ENCODE assay signal across 38 cellular contexts in genomic region chr12:40219760-40220159, GRCh38. TPM values are rescaled to one million over a fixed set of nuclear protein-coding genes. Genes with fewer than 3 reads are reported as not detected.
"Had no signal": no experiment of that assay in that cellular context is flagged by ENCODE, and none has a peak within 500 bp of the region (broad histone marks: within the 10 kb centered on the region; RNA-seq: fewer than 3 reads in every experiment).

No MANE protein-coding gene starts in this region.

- DNase-seq: activated B cell treated with CpG ODN at 0.5 μM for 24 hours; activated CD4-positive, alpha-beta memory T cell treated with anti-CD3 and anti-CD28 coated beads for 36 hours; activated CD4-positive, alpha-beta T cell treated with anti-CD3 and anti-CD28 coated beads for 4 hours; activated CD4-positive, alpha-beta T cell treated with anti-CD3 and anti-CD28 coated beads, Interleukin-2, amount 10 ng/mL, durations not matched to agents 24 days and 14 days; activated CD4-positive, alpha-beta T cell treated with anti-CD3 and anti-CD28 coated beads, Interleukin-2, amount 50 U/mL, for 1 hour; activated CD4-positive, alpha-beta T cell treated with anti-CD3 and anti-CD28 coated beads, Interleukin-2, amount 50 U/mL, for 4 hours; activated CD4-positive, CD25-positive, alpha-beta regulatory T cell treated with anti-CD3 and anti-CD28 coated beads, Interleukin-2, amount 50 U/mL, for 72 hours; activated CD8-positive, alpha-beta memory T cell treated with anti-CD3 and anti-CD28 coated beads, Interleukin-2, amount 50 U/mL, for 4 hours; activated CD8-positive, alpha-beta T cell treated with anti-CD3 and anti-CD28 coated beads for 36 hours; activated effector memory CD4-positive, alpha-beta T cell treated with anti-CD3 and anti-CD28 coated beads, Interleukin-2, amount 50 U/mL, for 16 hours; activated gamma-delta T cell treated with Interleukin-2 at 50 U/mL for 16 hours; activated naive CD4-positive, alpha-beta T cell treated with anti-CD3 and anti-CD28 coated beads, Interleukin-2, amount 10 ng/mL, durations not matched to agents 7 days and 5 days; activated naive CD4-positive, alpha-beta T cell treated with Interleukin-2 at 50 U/mL for 16 hours; activated naive CD8-positive, alpha-beta T cell treated with anti-CD3 and anti-CD28 coated beads, Interleukin-2, amount 10 ng/mL, durations not matched to agents 7 days and 5 days; activated naive CD8-positive, alpha-beta T cell treated with anti-CD3 and anti-CD28 coated beads, Interleukin-2, amount 50 U/mL, for 24 hours; activated T-cell treated with anti-CD3 and anti-CD28 coated beads for 4 hours; activated T-cell treated with anti-CD3 and anti-CD28 coated beads, Interleukin-2, amount 50 U/mL, for 1 hour; activated T-cell treated with anti-CD3 and anti-CD28 coated beads, Interleukin-2, amount 50 U/mL, for 4 hours; activated T-cell treated with anti-CD3 and anti-CD28 coated beads, Interleukin-2, amount 50 U/mL, for 72 hours; amygdala; anterior cingulate cortex; caudate nucleus; cerebellar nuclear complex; T-helper 2 cell; T-helper 9 cell had no signal

- H3K36me3 ChIP-seq: ascending aorta, cardiac muscle cell had no signal

- H3K4me1 ChIP-seq: ascending aorta had no signal

- H3K4me1 Mint-ChIP-seq: activated naive CD4-positive, alpha-beta T cell treated with anti-CD3 and anti-CD28 coated beads, Interleukin-2, amount 50 U/mL, for 24 hours; activated T-helper 17 cell treated with anti-CD3 and anti-CD28 coated beads, Interleukin-2, amount 50 U/mL, for 72 hours; central memory CD8-positive, alpha-beta T cell had no signal

- H3K9me3 ChIP-seq: ascending aorta had no signal

- H3K4me3 Mint-ChIP-seq: activated B cell treated with CpG ODN at 0.5 μM for 24 hours; activated CD4-positive, alpha-beta memory T cell treated with anti-CD3 and anti-CD28 coated beads for 36 hours; activated CD4-positive, alpha-beta T cell treated with anti-CD3 and anti-CD28 coated beads, Interleukin-2, amount 10 ng/mL, durations not matched to agents 24 days and 14 days; activated CD8-positive, alpha-beta T cell treated with anti-CD3 and anti-CD28 coated beads for 36 hours; activated naive CD4-positive, alpha-beta T cell treated with anti-CD3 and anti-CD28 coated beads, Interleukin-2, amount 10 ng/mL, durations not matched to agents 7 days and 5 days; activated naive CD4-positive, alpha-beta T cell treated with anti-CD3 and anti-CD28 coated beads, Interleukin-2, amount 50 U/mL, for 24 hours; activated naive CD8-positive, alpha-beta T cell; activated naive CD8-positive, alpha-beta T cell treated with anti-CD3 and anti-CD28 coated beads, Interleukin-2, amount 10 ng/mL, durations not matched to agents 7 days and 5 days; activated naive CD8-positive, alpha-beta T cell treated with anti-CD3 and anti-CD28 coated beads, Interleukin-2, amount 50 U/mL, for 24 hours; activated T-cell treated with anti-CD3 and anti-CD28 coated beads, Interleukin-2, amount 50 U/mL, for 4 hours; activated T-cell treated with anti-CD3 and anti-CD28 coated beads, Interleukin-2, amount 50 U/mL, for 72 hours; activated T-helper 1 cell treated with anti-CD3 and anti-CD28 coated beads, Interleukin-12 subunit alpha, Interleukin-12 subunit beta, Interleukin-2, Interleukin-4 antibody, amounts not matched to agents 30 ng/mL and 10 ng/mL and 1 ng/mL, durations not matched to agents 14 hours and 24 hours and 36 hours; activated T-helper 17 cell treated with anti-CD3 and anti-CD28 coated beads, Interleukin-2, amount 50 U/mL, for 72 hours; brain; central memory CD8-positive, alpha-beta T cell; T-helper 1 cell treated with Interleukin-12 subunit alpha and Interleukin-12 subunit beta and Interleukin-4 antibody, amounts not matched to agents 30 μg/mL and 1 μg/mL, for 36 hours; T-helper 2 cell treated with Interferon-gamma antibody and Interleukin-4, amounts not matched to agents 5 μg/mL and 100 μg/mL, for 36 hours had no signal

- H3K27ac Mint-ChIP-seq: activated B cell treated with CpG ODN at 0.5 μM for 24 hours; activated CD4-positive, alpha-beta memory T cell treated with anti-CD3 and anti-CD28 coated beads for 36 hours; activated CD4-positive, alpha-beta T cell treated with anti-CD3 and anti-CD28 coated beads, Interleukin-2, amount 10 ng/mL, durations not matched to agents 24 days and 14 days; activated CD8-positive, alpha-beta T cell treated with anti-CD3 and anti-CD28 coated beads for 36 hours; activated naive CD4-positive, alpha-beta T cell treated with anti-CD3 and anti-CD28 coated beads, Interleukin-2, amount 10 ng/mL, durations not matched to agents 7 days and 5 days; activated naive CD4-positive, alpha-beta T cell treated with anti-CD3 and anti-CD28 coated beads, Interleukin-2, amount 50 U/mL, for 24 hours; activated naive CD8-positive, alpha-beta T cell; activated naive CD8-positive, alpha-beta T cell treated with anti-CD3 and anti-CD28 coated beads, Interleukin-2, amount 10 ng/mL, durations not matched to agents 7 days and 5 days; activated naive CD8-positive, alpha-beta T cell treated with anti-CD3 and anti-CD28 coated beads, Interleukin-2, amount 50 U/mL, for 24 hours; activated T-cell treated with anti-CD3 and anti-CD28 coated beads, Interleukin-2, amount 50 U/mL, for 72 hours; activated T-helper 1 cell treated with anti-CD3 and anti-CD28 coated beads, Interleukin-12 subunit alpha, Interleukin-12 subunit beta, Interleukin-2, Interleukin-4 antibody, amounts not matched to agents 30 ng/mL and 10 ng/mL and 1 ng/mL, durations not matched to agents 14 hours and 24 hours and 36 hours; activated T-helper 17 cell treated with anti-CD3 and anti-CD28 coated beads, Interleukin-2, amount 50 U/mL, for 72 hours; brain; T-helper 1 cell treated with Interleukin-12 subunit alpha and Interleukin-12 subunit beta and Interleukin-4 antibody, amounts not matched to agents 30 μg/mL and 1 μg/mL, for 36 hours; T-helper 2 cell treated with Interferon-gamma antibody and Interleukin-4, amounts not matched to agents 5 μg/mL and 100 μg/mL, for 36 hours had no signal

- H3K9me3 Mint-ChIP-seq: activated B cell treated with CpG ODN at 0.5 μM for 24 hours; activated CD4-positive, alpha-beta memory T cell treated with anti-CD3 and anti-CD28 coated beads for 36 hours; activated CD8-positive, alpha-beta T cell treated with anti-CD3 and anti-CD28 coated beads for 36 hours; activated naive CD4-positive, alpha-beta T cell treated with anti-CD3 and anti-CD28 coated beads, Interleukin-2, amount 10 ng/mL, durations not matched to agents 7 days and 5 days; activated naive CD8-positive, alpha-beta T cell treated with anti-CD3 and anti-CD28 coated beads, Interleukin-2, amount 50 U/mL, for 24 hours; activated T-helper 1 cell treated with anti-CD3 and anti-CD28 coated beads, Interleukin-12 subunit alpha, Interleukin-12 subunit beta, Interleukin-2, Interleukin-4 antibody, amounts not matched to agents 30 ng/mL and 10 ng/mL and 1 ng/mL, durations not matched to agents 14 hours and 24 hours and 36 hours; activated T-helper 17 cell treated with anti-CD3 and anti-CD28 coated beads, Interleukin-2, amount 50 U/mL, for 72 hours; brain; central memory CD8-positive, alpha-beta T cell; T-helper 1 cell treated with Interleukin-12 subunit alpha and Interleukin-12 subunit beta and Interleukin-4 antibody, amounts not matched to agents 30 μg/mL and 1 μg/mL, for 36 hours; T-helper 2 cell treated with Interferon-gamma antibody and Interleukin-4, amounts not matched to agents 5 μg/mL and 100 μg/mL, for 36 hours had no signal

- H3K27me3 ChIP-seq: ascending aorta had no signal

- H3K36me3 Mint-ChIP-seq: activated CD4-positive, alpha-beta memory T cell treated with anti-CD3 and anti-CD28 coated beads for 36 hours; activated naive CD4-positive, alpha-beta T cell treated with anti-CD3 and anti-CD28 coated beads, Interleukin-2, amount 50 U/mL, for 24 hours; activated naive CD8-positive, alpha-beta T cell; activated naive CD8-positive, alpha-beta T cell treated with anti-CD3 and anti-CD28 coated beads, Interleukin-2, amount 10 ng/mL, durations not matched to agents 7 days and 5 days; brain had no signal

- FAIRE-seq: bronchial epithelial cell, TTC549 had no signal

- H3K27ac ChIP-seq: ascending aorta, cardiac muscle cell, VCaP had no signal

- H3K4me3 ChIP-seq: ascending aorta, cardiac muscle cell had no signal

- ATAC-seq: activated CD8-positive, alpha-beta T cell treated with anti-CD3 and anti-CD28 coated beads for 36 hours; activated naive CD8-positive, alpha-beta T cell treated with anti-CD3 and anti-CD28 coated beads, Interleukin-2, amount 50 U/mL, for 24 hours; activated T-cell treated with anti-CD3 and anti-CD28 coated beads, Interleukin-2, amount 50 U/mL, for 4 hours; activated T-cell treated with anti-CD3 and anti-CD28 coated beads, Interleukin-2, amount 50 U/mL, for 72 hours; activated T-helper 17 cell treated with anti-CD3 and anti-CD28 coated beads, Interleukin-2, amount 50 U/mL, for 72 hours had no signal

- H3K27me3 Mint-ChIP-seq: activated B cell treated with CpG ODN at 0.5 μM for 24 hours; activated T-helper 17 cell treated with anti-CD3 and anti-CD28 coated beads, Interleukin-2, amount 50 U/mL, for 72 hours had no signal

RNA-seq across cellular contexts. Expression of gene LRRK2, which starts 5.0 kb away (rescaled TPM):
- total RNA-seq: activated CD4-positive, alpha-beta T cell treated with anti-CD3 and anti-CD28 coated beads, Interleukin-2, amount 10 ng/mL, durations not matched to agents 24 days and 14 days; activated T-cell treated with anti-CD3 and anti-CD28 coated beads, Interleukin-2, amount 50 U/mL, for 72 hours; activated T-helper 1 cell treated with anti-CD3 and anti-CD28 coated beads, Interleukin-12 subunit alpha, Interleukin-12 subunit beta, Interleukin-2, Interleukin-4 antibody, amounts not matched to agents 30 ng/mL and 10 ng/mL and 1 ng/mL, durations not matched to agents 14 hours and 24 hours and 36 hours had no signal
